25 cellular contexts compared by ENCODE assay signal in genomic region chr1:1626207-1627141, GRCh38. TPM values are rescaled to one million over a fixed set of nuclear protein-coding genes. Genes with fewer than 3 reads are reported as not detected.
A peak's percentile ranks its signal among the peaks of the same experiment; 100 is the strongest.
DNase-seq lines count a peak whose midpoint lies in the region; ATAC-seq, FAIRE-seq and TF ChIP-seq lines count a peak whose summit lies in the region.
"Had no signal": no experiment of that assay in that cellular context is flagged by ENCODE, and none has a peak within 500 bp of the region (broad histone marks: within the 10 kb centered on the region; RNA-seq: fewer than 3 reads in every experiment).

No MANE protein-coding gene starts in this region.

- WGBS in GM12878 (ENCODE audit: insufficient coverage, insufficient replicate concordance, low lambda C conversion rate, missing lambda C conversion rate), result 86% methylated on average over 39 of the region's 48 CpGs
- WGBS in thyroid gland, 2 donors, result 94 to 95% methylated on average over 6 to 41 of the region's 48 CpGs

- no peak for FAIRE-seq in GM12878 (lab: Jason Lieb, UNC)
- FAIRE-seq: D721Med, endothelial cell of umbilical vein, GM18507, RCC 7860 had no signal

- in situ Hi-C loops in GM12878 (cut with MboI), result no loop called here

- no TSS peak for BruUV-seq in GM12878 (replicated peaks; lab: Mats Ljungman, UMichigan)

- ATAC-seq in Right ventricle myocardium inferior (no peak), left cardiac atrium (no peak), GM12878 (no peak), mucosa of descending colon (no peak), upper lobe of right lung (no peak)
- ATAC-seq: SK-N-SH treated with all-trans-retinoic acid at 6 μM for 48 hours had no signal

- H3K4me3 ChIP-seq in GM12878 (no peak overlapping the region), mucosa of descending colon (no peak overlapping the region), upper lobe of right lung (no peak overlapping the region), thyroid gland (replicated peaks in 1 of 3) (no peak overlapping the region)
- H3K4me3 ChIP-seq: lung had no signal

- no peaks in the 10 kb centered on the region for H4K20me1 ChIP-seq in GM12878 (ENCODE audit: control insufficient read depth, insufficient read depth)

- CTCF ChIA-PET in GM12878 (lab: Yijun Ruan, JAX), result no interaction called here

- TF ChIP-seq EP300 in GM12878 (IDR thresholded peaks at IDR 0.05; ENCODE audit: borderline replicate concordance in 1 of 2, control insufficient read depth in 1 of 2, low read depth in 2 of 2, low read length in 2 of 2), result no peak

- no peaks in the 10 kb centered on the region for H3K79me2 ChIP-seq in GM12878 (ENCODE audit: control insufficient read depth, insufficient read depth, low read length)

- H3K27me3 ChIP-seq in GM12878 (replicated peaks in 1 of 2; ENCODE audit: control insufficient read depth in 2 of 2, insufficient read depth in 2 of 2, low read length in 1 of 2) (no peaks in the 10 kb centered on the region; a peak in 1 of 4 replicates), upper lobe of right lung (peaks cover 7% of the 10 kb centered on the region), thyroid gland (peaks cover 12% of the 10 kb centered on the region)

- H3K27ac ChIP-seq in GM12878 (ENCODE audit: control insufficient read depth, insufficient read depth) (no peak overlapping the region), upper lobe of right lung (no peak overlapping the region), thyroid gland (no peak overlapping the region)
- H3K27ac ChIP-seq: VCaP had no signal

- RAD21 ChIA-PET in GM12878 (lab: Charles Lee; ENCODE audit: unreplicated experiment), result no interaction called here

- TF ChIP-seq CTCF in GM12878 (IDR thresholded peaks at IDR 0.05 in 2 of 3, conservative IDR thresholded peaks at IDR 0.05 in 1 of 3; ENCODE audit: control insufficient read depth in 2 of 3, extremely low read depth in 1 of 3, insufficient read depth in 1 of 3, low read depth in 3 of 3, low read length in 3 of 3) (no peak), mucosa of descending colon (IDR thresholded peaks at IDR 0.05) (no peak), upper lobe of right lung (IDR thresholded peaks at IDR 0.05) (no peak), thyroid gland (IDR thresholded peaks at IDR 0.05) (no peak)

- POLR2A ChIA-PET in GM12878 (lab: Charles Lee), result no interaction called here

- H3K4me2 ChIP-seq in GM12878 (ENCODE audit: control insufficient read depth, insufficient read depth), result no peak overlapping the region

- H3K9ac ChIP-seq in GM12878 (ENCODE audit: control insufficient read depth, insufficient read depth, low read length), result no peak overlapping the region

- DNase-seq in Right ventricle myocardium inferior (ENCODE audit: missing footprints) (peak; percentile 56), left cardiac atrium (no peak), GM12878 (ENCODE audit: low read depth, low spot score) (no peak), mucosa of descending colon (peak in 2 of 3 donors; percentile 54 to 61), upper lobe of right lung (peak; percentile 63), thyroid gland (no peak), A172 (ENCODE audit: low spot score) (no peak), epidermal melanocyte (ENCODE audit: insufficient read length, low spot score) (no peak)
- DNase-seq: activated CD4-positive, alpha-beta memory T cell treated with anti-CD3 and anti-CD28 coated beads for 36 hours; activated naive CD4-positive, alpha-beta T cell; amniotic stem cell; C1 segment of cervical spinal cord; dermis blood vessel endothelial cell; KBM-7; MM.1S; NCI-H524; trophoblast cell had no signal

- H3K4me1 ChIP-seq in GM12878 (ENCODE audit: control insufficient read depth, insufficient read depth, low read length) (no peaks in the 10 kb centered on the region), mucosa of descending colon (ENCODE audit: low read depth) (peaks cover 12% of the 10 kb centered on the region), upper lobe of right lung (no peaks in the 10 kb centered on the region), thyroid gland (peaks cover 0 to 2% of the 10 kb centered on the region in 2 donors)

- TF ChIP-seq POLR2A in GM12878 (IDR thresholded peaks at IDR 0.05; ENCODE audit: low read depth, low read length) (no peak), thyroid gland (IDR thresholded peaks at IDR 0.05) (no peak)

- SMC1A ChIA-PET in GM12878 (lab: Charles Lee; ENCODE audit: uncharacterized antibody, unreplicated experiment), result no interaction called here

- H3K9me3 ChIP-seq in GM12878 (replicated peaks; ENCODE audit: control insufficient read depth, insufficient read depth, low read length) (no peaks in the 10 kb centered on the region), mucosa of descending colon (no peaks in the 10 kb centered on the region), upper lobe of right lung (no peaks in the 10 kb centered on the region), thyroid gland (no peaks in the 10 kb centered on the region)

- H2AFZ ChIP-seq in GM12878 (ENCODE audit: control insufficient read depth, low read depth, low read length), result no peak overlapping the region

- intact Hi-C loops in Right ventricle myocardium inferior (cut with DNase I) (no loop called here), left cardiac atrium (cut with DNase I) (no loop called here), GM12878 (cut with micrococcal nuclease; ENCODE audit: unreplicated experiment) (no loop called here), mucosa of descending colon (cut with DNase I, micrococcal nuclease) (no loop called here), upper lobe of right lung (cut with DNase I) (no loop called here), thyroid gland (cut with DNase I) (no loop called here)

- no peak for TF ChIP-seq RAD21 in GM12878 (IDR thresholded peaks at IDR 0.05; ENCODE audit: insufficient read depth, low read depth, low read length)

- H3K36me3 ChIP-seq in GM12878 (ENCODE audit: control insufficient read depth in 2 of 2, insufficient read depth in 2 of 2, low read length in 1 of 2) (no peaks in the 10 kb centered on the region), mucosa of descending colon (ENCODE audit: low read depth) (no peaks in the 10 kb centered on the region), upper lobe of right lung (peaks cover 7% of the 10 kb centered on the region), thyroid gland (peaks cover 10% of the 10 kb centered on the region in 2 donors)

RNA-seq across cellular contexts. Expression of gene MMP23B, which starts 5.5 kb away (rescaled TPM):
- 36.2 TPM for total RNA-seq in Right ventricle myocardium inferior
- 10 to 100 TPM in 1 of 2 donors, 1 to 10 TPM in 1; 9.5 to 11.0 TPM for total RNA-seq in left cardiac atrium
- total RNA-seq in GM12878 (2013; cell fraction: nucleolus; rRNA removed), result 0.90 and 1.4 TPM in 2 replicates
- 0.34 and 0.54 TPM in 2 replicates for total RNA-seq in GM12878 (2014; rRNA removed)
- not detected in 2 replicates for total RNA-seq in GM12878 (2014; rRNA removed; fragmentation: Illumina TruSeq; extraction: Trizol)
- total RNA-seq in GM12878 (2021), result 0.51 and 0.74 TPM in 2 replicates
- polyA plus RNA-seq in GM12878 (2011; ENCODE audit: low read depth), result not detected
- 0.33 TPM in 1 of 2 replicates, not detected in the other for polyA plus RNA-seq in GM12878 (2011; rRNA removed)
- 0.04 and 0.22 TPM in 2 replicates for polyA plus RNA-seq in GM12878 (2011; cell fraction: cytosol; rRNA removed)
- 7.0 and 8.0 TPM in 2 replicates for polyA plus RNA-seq in GM12878 (2011; cell fraction: nucleus; rRNA removed)
- 1.3 and 1.5 TPM in 2 replicates for polyA plus RNA-seq in GM12878 (2012)
- not detected in 2 replicates for polyA plus RNA-seq in GM12878 (2014; fragmentation: Illumina TruSeq; extraction: Trizol)
- polyA plus RNA-seq in GM12878 (2014; fragmentation: Nextera tagmentation; extraction: Ambion mirVana), result not detected
- 0.33 and 0.43 TPM in 2 replicates for polyA plus RNA-seq in GM12878 (2014; rRNA removed)
- polyA plus RNA-seq in GM12878 (2016; fragmentation: Nextera tagmentation; extraction: Ambion mirVana), result under 1 TPM; 0.25 to 0.76 TPM
- 0.31 TPM in 1 of 2 replicates, not detected in the other for polyA minus RNA-seq in GM12878 (2011; rRNA and poly(A)+ RNA removed)
- not detected in 2 replicates for polyA minus RNA-seq in GM12878 (2011; cell fraction: cytosol; rRNA and poly(A)+ RNA removed)
- polyA minus RNA-seq in GM12878 (2011; cell fraction: nucleus; rRNA and poly(A)+ RNA removed), result 2.1 TPM in 1 of 2 replicates, not detected in the other
- 1 to 10 TPM; 7.2 to 8.7 (median 7.4) TPM for total RNA-seq in mucosa of descending colon
- total RNA-seq in upper lobe of right lung, result 40.3 TPM
- total RNA-seq in thyroid gland, result 1 to 10 TPM in 3 of 4 donors, under 1 TPM in 1; 0.67 to 7.8 (median 3.5) TPM
- total RNA-seq in A172 (2014; rRNA removed; shearing (Covaris generic)), result 3.9 TPM in 1 of 2 replicates, not detected in the other
- total RNA-seq: dermis blood vessel endothelial cell had no signal

RNA-seq across cellular contexts. Expression of gene MIB2, which starts 11.2 kb away (rescaled TPM):
- total RNA-seq in Right ventricle myocardium inferior (103 TPM), left cardiac atrium (10 to 100 TPM; 56.4 to 58.1 TPM), GM12878 (2014; rRNA removed) (13.9 and 17.1 TPM in 2 replicates), GM12878 (2014; rRNA removed; fragmentation: Illumina TruSeq; extraction: Trizol) (1.8 and 2.3 TPM in 2 replicates), GM12878 (2021) (25.4 and 26.8 TPM in 2 replicates), mucosa of descending colon (100 to 1,000 TPM in 2 of 3 donors, 10 to 100 TPM in 1; 67.8 to 118 (median 109) TPM), upper lobe of right lung (88.7 TPM), thyroid gland (100 to 1,000 TPM in 1 of 4 donors, 10 to 100 TPM in 3; 54.6 to 110 (median 86.4) TPM)
- total RNA-seq in GM12878 (2013; cell fraction: nucleolus; rRNA removed), result 80.2 and 99.1 TPM in 2 replicates
- polyA plus RNA-seq in GM12878 (2011; ENCODE audit: low read depth), result 7.1 TPM
- polyA plus RNA-seq in GM12878 (2011; rRNA removed) (3.2 and 5.5 TPM in 2 replicates), GM12878 (2014; fragmentation: Illumina TruSeq; extraction: Trizol) (0.60 and 0.78 TPM in 2 replicates), GM12878 (2014; fragmentation: Nextera tagmentation; extraction: Ambion mirVana) (under 1 TPM in 1 of 2 experiments, not detected in 1; 0.42 TPM), GM12878 (2014; rRNA removed) (17.4 and 23.0 TPM in 2 replicates), GM12878 (2016; fragmentation: Nextera tagmentation; extraction: Ambion mirVana) (10 to 100 TPM; 10.9 to 15.4 TPM)
- 9.8 and 20.7 TPM in 2 replicates for polyA plus RNA-seq in GM12878 (2011; cell fraction: cytosol; rRNA removed)
- polyA plus RNA-seq in GM12878 (2011; cell fraction: nucleus; rRNA removed), result 125 and 131 TPM in 2 replicates
- polyA plus RNA-seq in GM12878 (2012), result 30.3 and 35.7 TPM in 2 replicates
- 7.2 and 11.2 TPM in 2 replicates for polyA minus RNA-seq in GM12878 (2011; rRNA and poly(A)+ RNA removed)
- polyA minus RNA-seq in GM12878 (2011; cell fraction: cytosol; rRNA and poly(A)+ RNA removed), result 8.7 and 9.5 TPM in 2 replicates
- 21.6 and 34.3 TPM in 2 replicates for polyA minus RNA-seq in GM12878 (2011; cell fraction: nucleus; rRNA and poly(A)+ RNA removed)
- total RNA-seq in A172 (2014; rRNA removed; shearing (Covaris generic)), result 13.9 and 19.4 TPM in 2 replicates

RNA-seq across cellular contexts. Expression of gene FNDC10, which starts 26.5 kb away (rescaled TPM):
- total RNA-seq in Right ventricle myocardium inferior (3.0 TPM), left cardiac atrium (1 to 10 TPM; 1.3 to 2.5 TPM), GM12878 (2014; rRNA removed) (0.22 and 0.23 TPM in 2 replicates), GM12878 (2014; rRNA removed; fragmentation: Illumina TruSeq; extraction: Trizol) (0.27 and 0.28 TPM in 2 replicates), GM12878 (2021) (1.0 and 1.3 TPM in 2 replicates), mucosa of descending colon (1 to 10 TPM; 1.2 to 3.2 (median 3.1) TPM), upper lobe of right lung (7.4 TPM), thyroid gland (1 to 10 TPM; 1.0 to 9.9 (median 5.3) TPM)
- total RNA-seq in GM12878 (2013; cell fraction: nucleolus; rRNA removed), result 0.46 and 0.59 TPM in 2 replicates
- polyA plus RNA-seq in GM12878 (2011; ENCODE audit: low read depth), result 0.50 TPM
- polyA plus RNA-seq in GM12878 (2011; rRNA removed) (not detected in 2 replicates), GM12878 (2014; fragmentation: Illumina TruSeq; extraction: Trizol) (0.18 TPM in 1 of 2 replicates, not detected in the other), GM12878 (2014; fragmentation: Nextera tagmentation; extraction: Ambion mirVana) (under 1 TPM in 1 of 2 experiments, not detected in 1; 0.05 TPM), GM12878 (2014; rRNA removed) (0.79 and 1.1 TPM in 2 replicates), GM12878 (2016; fragmentation: Nextera tagmentation; extraction: Ambion mirVana) (not detected)
- 0.05 TPM in 1 of 2 replicates, not detected in the other for polyA plus RNA-seq in GM12878 (2011; cell fraction: cytosol; rRNA removed)
- polyA plus RNA-seq in GM12878 (2011; cell fraction: nucleus; rRNA removed), result 0.09 TPM in 1 of 2 replicates, not detected in the other
- 1.0 and 1.2 TPM in 2 replicates for polyA plus RNA-seq in GM12878 (2012)
- polyA minus RNA-seq in GM12878 (2011; rRNA and poly(A)+ RNA removed), result 0.10 TPM in 1 of 2 replicates, not detected in the other
- not detected in 2 replicates for polyA minus RNA-seq in GM12878 (2011; cell fraction: cytosol; rRNA and poly(A)+ RNA removed)
- polyA minus RNA-seq in GM12878 (2011; cell fraction: nucleus; rRNA and poly(A)+ RNA removed), result not detected in 2 replicates
- total RNA-seq in A172 (2014; rRNA removed; shearing (Covaris generic)), result not detected in 2 replicates
- total RNA-seq: HT-29 had no signal

RNA-seq across cellular contexts. Expression of gene CDK11B, which starts 32.3 kb away (rescaled TPM):
- total RNA-seq in Right ventricle myocardium inferior (24.0 TPM), left cardiac atrium (10 to 100 TPM; 17.0 to 18.8 TPM), GM12878 (2014; rRNA removed) (15.4 and 17.1 TPM in 2 replicates), GM12878 (2014; rRNA removed; fragmentation: Illumina TruSeq; extraction: Trizol) (10.8 and 11.9 TPM in 2 replicates), GM12878 (2021) (24.0 and 24.2 TPM in 2 replicates), mucosa of descending colon (10 to 100 TPM; 31.9 to 45.6 (median 36.8) TPM), upper lobe of right lung (24.8 TPM), thyroid gland (10 to 100 TPM; 12.8 to 23.7 (median 15.0) TPM)
- 4.8 and 6.2 TPM in 2 replicates for total RNA-seq in GM12878 (2013; cell fraction: nucleolus; rRNA removed)
- 12.6 TPM for polyA plus RNA-seq in GM12878 (2011; ENCODE audit: low read depth)
- polyA plus RNA-seq in GM12878 (2011; rRNA removed) (2.8 and 5.3 TPM in 2 replicates), GM12878 (2014; fragmentation: Illumina TruSeq; extraction: Trizol) (30.9 and 43.8 TPM in 2 replicates), GM12878 (2014; fragmentation: Nextera tagmentation; extraction: Ambion mirVana) (1 to 10 TPM; 3.2 to 6.9 TPM), GM12878 (2014; rRNA removed) (19.4 and 23.2 TPM in 2 replicates), GM12878 (2016; fragmentation: Nextera tagmentation; extraction: Ambion mirVana) (10 to 100 TPM; 18.9 to 22.4 TPM)
- 7.7 and 10.3 TPM in 2 replicates for polyA plus RNA-seq in GM12878 (2011; cell fraction: cytosol; rRNA removed)
- 25.6 and 48.4 TPM in 2 replicates for polyA plus RNA-seq in GM12878 (2011; cell fraction: nucleus; rRNA removed)
- 20.1 and 22.9 TPM in 2 replicates for polyA plus RNA-seq in GM12878 (2012)
- 2.2 and 3.0 TPM in 2 replicates for polyA minus RNA-seq in GM12878 (2011; rRNA and poly(A)+ RNA removed)
- polyA minus RNA-seq in GM12878 (2011; cell fraction: cytosol; rRNA and poly(A)+ RNA removed), result 3.4 and 3.7 TPM in 2 replicates
- polyA minus RNA-seq in GM12878 (2011; cell fraction: nucleus; rRNA and poly(A)+ RNA removed), result 2.4 and 3.8 TPM in 2 replicates
- total RNA-seq in A172 (2014; rRNA removed; shearing (Covaris generic)), result 9.0 and 9.6 TPM in 2 replicates

RNA-seq across cellular contexts. Expression of gene SSU72, which starts 51.8 kb away (rescaled TPM):
- total RNA-seq in Right ventricle myocardium inferior, result 116 TPM
- 100 to 1,000 TPM; 107 to 118 TPM for total RNA-seq in left cardiac atrium
- 51.4 and 55.8 TPM in 2 replicates for total RNA-seq in GM12878 (2013; cell fraction: nucleolus; rRNA removed)
- total RNA-seq in GM12878 (2014; rRNA removed), result 61.6 and 67.8 TPM in 2 replicates
- 38.1 and 42.5 TPM in 2 replicates for total RNA-seq in GM12878 (2014; rRNA removed; fragmentation: Illumina TruSeq; extraction: Trizol)
- total RNA-seq in GM12878 (2021), result 92.6 and 97.4 TPM in 2 replicates
- polyA plus RNA-seq in GM12878 (2011; ENCODE audit: low read depth), result 38.3 TPM
- polyA plus RNA-seq in GM12878 (2011; rRNA removed), result 46.7 and 53.3 TPM in 2 replicates
- polyA plus RNA-seq in GM12878 (2011; cell fraction: cytosol; rRNA removed), result 59.7 and 66.8 TPM in 2 replicates
- polyA plus RNA-seq in GM12878 (2011; cell fraction: nucleus; rRNA removed), result 63.3 and 72.6 TPM in 2 replicates
- polyA plus RNA-seq in GM12878 (2012), result 73.2 and 74.8 TPM in 2 replicates
- polyA plus RNA-seq in GM12878 (2014; fragmentation: Illumina TruSeq; extraction: Trizol), result 66.7 and 84.0 TPM in 2 replicates
- 10 to 100 TPM; 28.6 to 60.5 TPM for polyA plus RNA-seq in GM12878 (2014; fragmentation: Nextera tagmentation; extraction: Ambion mirVana)
- 110 and 117 TPM in 2 replicates for polyA plus RNA-seq in GM12878 (2014; rRNA removed)
- polyA plus RNA-seq in GM12878 (2016; fragmentation: Nextera tagmentation; extraction: Ambion mirVana), result 100 to 1,000 TPM in 1 of 2 experiments, 10 to 100 TPM in 1; 67.5 to 172 TPM
- 32.8 and 47.5 TPM in 2 replicates for polyA minus RNA-seq in GM12878 (2011; rRNA and poly(A)+ RNA removed)
- polyA minus RNA-seq in GM12878 (2011; cell fraction: cytosol; rRNA and poly(A)+ RNA removed), result 24.9 and 28.1 TPM in 2 replicates
- polyA minus RNA-seq in GM12878 (2011; cell fraction: nucleus; rRNA and poly(A)+ RNA removed), result 19.0 and 37.2 TPM in 2 replicates
- 100 to 1,000 TPM; 117 to 123 (median 120) TPM for total RNA-seq in mucosa of descending colon
- total RNA-seq in upper lobe of right lung, result 125 TPM
- 100 to 1,000 TPM; 204 to 294 (median 241) TPM for total RNA-seq in thyroid gland
- total RNA-seq in A172 (2014; rRNA removed; shearing (Covaris generic)), result 49.7 and 56.2 TPM in 2 replicates

Comparison
In these comparisons a context has a peak if more than half of its experiments do, and no peak if none do; other contexts are left out.
1. DNase-seq: peak in Right ventricle myocardium inferior (single experiment), mucosa of descending colon (2 of 3) and upper lobe of right lung (single experiment); none in left cardiac atrium (single experiment), GM12878 (single experiment), thyroid gland (0 of 2), A172 (single experiment) and epidermal melanocyte (single experiment).